In genomic region chrX:110881971-110882370, GRCh38 we compare ENCODE assay signal across 35 cellular contexts.
"Had no signal": no experiment of that assay in that cellular context is flagged by ENCODE, and none has a peak within 500 bp of the region (broad histone marks: within the 10 kb centered on the region; RNA-seq: fewer than 3 reads in every experiment).

No MANE protein-coding gene starts in this region.

- DNase-seq: Karpas-422, Kasumi-1, MG63, MM.1S, MV-4-11, NCI-H1048, NCI-H1092, NCI-H1092 treated with DMSO at 0.1 percent for 48 hours, NCI-H1105, NCI-H1105 treated with DMSO at 0.1 percent for 48 hours, NCI-H1417, NCI-H1417 treated with DMSO at 0.1 percent for 48 hours, NCI-H1436, NCI-H1436 treated with DMSO at 0.1 percent for 48 hours, NCI-H146, NCI-H1694, NCI-H1694 treated with DMSO at 0.1 percent for 48 hours, NCI-H187, NCI-H187 treated with DMSO at 0.1 percent for 48 hours, NCI-H1930, NCI-H2029, NCI-H2029 treated with DMSO at 0.1 percent for 48 hours, NCI-H2081, NCI-H2081 treated with DMSO at 0.1 percent for 48 hours, NCI-H2107, NCI-H2171, NCI-H2171 treated with DMSO at 0.1 percent for 48 hours, NCI-H2227 treated with DMSO at 0.1 percent for 48 hours, NCI-H226, NCI-H345, NCI-H446, NCI-H446 treated with DMSO at 0.1 percent for 48 hours, NCI-H510A, NCI-H510A treated with DMSO at 0.1 percent for 48 hours, NCI-H524 had no signal

- H3K27me3 ChIP-seq: MG63 had no signal

- H3K36me3 ChIP-seq: MG63 had no signal

- H3K9me3 ChIP-seq: MG63 had no signal

- H3K4me3 ChIP-seq: MG63 had no signal
